In the genomic region with DNA sequence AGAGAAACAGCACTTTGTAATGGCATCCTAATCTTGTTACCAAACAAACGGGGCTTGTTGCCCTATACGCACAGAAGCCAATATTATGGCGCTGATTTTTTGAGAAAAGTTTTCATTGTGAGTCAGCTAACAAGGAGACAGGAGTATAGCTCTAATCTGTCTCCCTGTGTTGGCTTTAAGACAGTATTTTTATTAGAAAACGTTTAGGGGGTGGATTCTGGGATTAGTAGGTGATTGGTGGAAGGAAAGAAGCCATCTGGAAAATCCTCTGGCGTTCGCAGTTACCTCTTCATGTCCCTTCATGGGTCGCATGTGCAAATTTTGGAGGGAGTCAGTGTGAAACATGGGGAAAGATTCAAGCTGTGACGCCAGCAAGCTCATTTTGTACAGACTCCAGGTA, we compare ENCODE assay signal across 8 cellular contexts. TPM values are rescaled to one million over a fixed set of nuclear protein-coding genes. Genes with fewer than 3 reads are reported as not detected.
A peak's percentile ranks its signal among the peaks of the same experiment; 100 is the strongest.
DNase-seq lines count a peak whose midpoint lies in the region; FAIRE-seq and TF ChIP-seq lines count a peak whose summit lies in the region.

No MANE protein-coding gene starts in this region.

- H3K36me3 ChIP-seq in GM23248 (ENCODE audit: low read depth) (no peaks in the 10 kb centered on the region), WERI-Rb-1 (peaks cover 9% of the 10 kb centered on the region), skeletal muscle satellite cell (ENCODE audit: insufficient read depth, low read length) (peaks cover 3% of the 10 kb centered on the region)

- no peaks in the 10 kb centered on the region for H3K9me2 ChIP-seq in GM23248 (ENCODE audit: insufficient read depth)

- DNase-seq in GM23248 (peak; percentile 64), WERI-Rb-1 (peak; percentile 66), globus pallidus (ENCODE audit: low spot score) (peak; percentile 26), urothelium cell line (ENCODE audit: low spot score) (no peak), NCI-H2196 (lab: John Stamatoyannopoulos, UW; ENCODE audit: unreplicated experiment) (no peak), OCI-M2 (lab: John Stamatoyannopoulos, UW; ENCODE audit: unreplicated experiment) (no peak)
- DNase-seq in stimulated activated naive CD4-positive, alpha-beta T cell treated with Interleukin-2 at 50 U/mL for 16 hours (lab: John Stamatoyannopoulos, UW), result no peak

- TF ChIP-seq CTCF in WERI-Rb-1 (IDR thresholded peaks at IDR 0.05; ENCODE audit: low read depth, low read length), result no peak

- H3K9ac ChIP-seq in GM23248, result peak overlapping the region; percentile 99
- peak overlapping the region; percentile 96 for H3K9ac ChIP-seq in skeletal muscle satellite cell (ENCODE audit: low read depth, low read length)

- no peaks in the 10 kb centered on the region for H4K20me1 ChIP-seq in GM23248 (ENCODE audit: insufficient read depth)

- H3K9me3 ChIP-seq in GM23248 (ENCODE audit: low read depth), result no peaks in the 10 kb centered on the region
- H3K9me3 ChIP-seq in WERI-Rb-1 (ENCODE audit: severe bottlenecking), result no peaks in the 10 kb centered on the region
- H3K9me3 ChIP-seq in skeletal muscle satellite cell (replicated peaks; ENCODE audit: low read length), result no peaks in the 10 kb centered on the region

- in situ Hi-C loops in GM23248 (cut with MboI), result no loop called here

- 0 to 2% methylated on average over 8 of the region's 8 CpGs for WGBS in GM23248 (ENCODE audit: low coverage in 1 of 2, low lambda C conversion rate in 2 of 2, missing lambda C conversion rate in 2 of 2), 2 experiments

- H3K4me2 ChIP-seq in GM23248 (ENCODE audit: unreplicated experiment) (peak overlapping the region; percentile 94), skeletal muscle satellite cell (ENCODE audit: low read length) (peak overlapping the region; percentile 96)

- H2AFZ ChIP-seq in GM23248, result peak overlapping the region; percentile 87

- H3F3A ChIP-seq in GM23248 (ENCODE audit: insufficient read depth), result peaks cover 15% of the 10 kb centered on the region; the same call in 1 of the 2 replicates

- FAIRE-seq in urothelium cell line (lab: Jason Lieb, UNC), result no peak

- H3K79me2 ChIP-seq in GM23248 (ENCODE audit: insufficient read depth), result peaks cover 38% of the 10 kb centered on the region

- H3K4me1 ChIP-seq in GM23248 (ENCODE audit: insufficient read depth), result peaks cover 15% of the 10 kb centered on the region
- H3K4me1 ChIP-seq in skeletal muscle satellite cell (ENCODE audit: control insufficient read depth, insufficient read depth, low read length), result peaks cover 14% of the 10 kb centered on the region

- H3K27me3 ChIP-seq in GM23248 (replicated peaks; ENCODE audit: insufficient read depth) (no peaks in the 10 kb centered on the region), WERI-Rb-1 (ENCODE audit: insufficient read depth, low read depth, severe bottlenecking) (no peaks in the 10 kb centered on the region), skeletal muscle satellite cell (ENCODE audit: control insufficient read depth, insufficient read depth, low read length) (no peaks in the 10 kb centered on the region)

- H3K4me3 ChIP-seq in GM23248 (peak overlapping the region; percentile 91), WERI-Rb-1 (ENCODE audit: low read depth, low read length) (peak overlapping the region; percentile 99), skeletal muscle satellite cell (ENCODE audit: low read length) (peak overlapping the region; percentile 89)

- H3K27ac ChIP-seq in GM23248 (peak overlapping the region; percentile 96), WERI-Rb-1 (peak overlapping the region; percentile 89)

RNA-seq across cellular contexts. Expression of a gene that starts 0.7 kb away (rescaled TPM):
- 57.5 and 77.5 TPM in 2 replicates for total RNA-seq in GM23248 (2014; rRNA removed; shearing (Covaris generic))
- polyA plus RNA-seq in GM23248 (2016; fragmentation: Nextera tagmentation; extraction: Ambion mirVana), result 92.7 and 95.5 TPM in 2 replicates
- total RNA-seq in skeletal muscle satellite cell (2012; rRNA removed), result 16.8 and 20.3 TPM in 2 replicates

RNA-seq across cellular contexts. Expression of a gene that starts 54.4 kb away (rescaled TPM):
- 3.8 and 5.3 TPM in 2 replicates for total RNA-seq in GM23248 (2014; rRNA removed; shearing (Covaris generic))
- polyA plus RNA-seq in GM23248 (2016; fragmentation: Nextera tagmentation; extraction: Ambion mirVana), result 3.5 and 3.6 TPM in 2 replicates
- total RNA-seq in skeletal muscle satellite cell (2012; rRNA removed), result 9.9 and 14.4 TPM in 2 replicates

Comparison
In these comparisons a context has a peak if more than half of its experiments do, and no peak if none do; other contexts are left out.
1. DNase-seq: peak in GM23248 (single experiment), WERI-Rb-1 (single experiment) and globus pallidus (single experiment); none in urothelium cell line (single experiment), stimulated activated naive CD4-positive, alpha-beta T cell treated with Interleukin-2 at 50 U/mL for 16 hours (single experiment), NCI-H2196 (single experiment) and OCI-M2 (single experiment).
2. Peak in every context shown above with its lines, with median percentiles within 50 percentile points of each other: H3K4me3 ChIP-seq.